ENCODE assay signal across 16 cellular contexts in the genomic region with DNA sequence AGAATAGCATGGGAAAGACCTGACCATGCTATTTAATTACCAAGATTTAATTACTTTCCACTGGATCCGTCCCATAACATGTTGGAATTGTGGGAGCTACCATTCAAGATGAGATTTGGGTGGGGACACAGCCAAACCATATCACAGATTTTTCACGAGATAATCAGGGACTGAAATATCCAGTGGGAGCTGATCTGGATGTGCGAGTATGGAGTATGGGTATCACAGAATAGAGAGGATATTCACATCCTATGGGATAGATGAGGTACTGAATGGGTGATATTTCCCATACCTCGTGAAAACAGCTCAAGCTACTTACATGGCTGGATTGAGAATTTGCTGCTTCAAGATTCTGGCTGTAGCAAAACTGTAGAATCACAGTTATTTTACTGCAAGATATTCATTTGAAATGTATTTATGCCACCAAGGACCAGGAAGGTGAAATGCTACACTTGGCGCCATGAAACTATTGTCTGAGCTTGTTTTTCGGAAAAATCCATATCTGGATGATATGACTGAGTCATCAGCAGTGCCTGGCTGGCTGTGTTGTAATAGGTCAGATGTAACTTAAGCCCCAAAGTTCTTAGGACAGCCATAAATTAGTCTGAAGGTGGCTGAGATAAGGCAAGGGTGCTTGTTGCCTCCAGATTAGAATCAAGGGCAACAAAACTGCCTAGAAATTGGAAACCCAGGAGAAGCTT. TPM values are rescaled to one million over a fixed set of nuclear protein-coding genes. Genes with fewer than 3 reads are reported as not detected.
DNase-seq lines count a peak whose midpoint lies in the region; ATAC-seq, FAIRE-seq and TF ChIP-seq lines count a peak whose summit lies in the region.
"Had no signal": no experiment of that assay in that cellular context is flagged by ENCODE, and none has a peak within 500 bp of the region (broad histone marks: within the 10 kb centered on the region; RNA-seq: fewer than 3 reads in every experiment).

No MANE protein-coding gene starts in this region.

- H3K27ac Mint-ChIP-seq in activated naive CD4-positive, alpha-beta T cell treated with anti-CD3 and anti-CD28 coated beads for 36 hours, result peak overlapping the region; percentile 46
- H3K27ac Mint-ChIP-seq in activated naive CD4-positive, alpha-beta T cell treated with anti-CD3 and anti-CD28 coated beads, Interleukin-2, amount 10 ng/mL, durations not matched to agents 7 days and 5 days, result no peak overlapping the region
- H3K27ac Mint-ChIP-seq: HFFc6 had no signal

- intact Hi-C loops in activated naive CD4-positive, alpha-beta T cell treated with anti-CD3 and anti-CD28 coated beads for 36 hours (cut with micrococcal nuclease), result no loop called here
- intact Hi-C loops in endothelial cell of umbilical vein (cut with micrococcal nuclease), result no loop called here
- intact Hi-C loops in psoas muscle (cut with DNase I), result no loop called here

- no peak overlapping the region for H3K4me3 Mint-ChIP-seq in activated naive CD4-positive, alpha-beta T cell treated with anti-CD3 and anti-CD28 coated beads for 36 hours
- no peak overlapping the region for H3K4me3 Mint-ChIP-seq in activated naive CD4-positive, alpha-beta T cell treated with anti-CD3 and anti-CD28 coated beads, Interleukin-2, amount 10 ng/mL, durations not matched to agents 7 days and 5 days
- H3K4me3 Mint-ChIP-seq: HFFc6 had no signal

- H3K4me1 ChIP-seq in endothelial cell of umbilical vein (ENCODE audit: control insufficient read depth, extremely low read depth, insufficient read depth, low read length) (peaks cover 8% of the 10 kb centered on the region), psoas muscle (peaks cover 10% of the 10 kb centered on the region), Karpas-422 (ENCODE audit: low read length) (no peaks in the 10 kb centered on the region)

- no peaks in the 10 kb centered on the region for H3K9me1 ChIP-seq in endothelial cell of umbilical vein (replicated peaks; ENCODE audit: control insufficient read depth, extremely low read depth, insufficient read depth, low read length)

- peaks cover 45% of the 10 kb centered on the region for H3K4me1 Mint-ChIP-seq in activated naive CD4-positive, alpha-beta T cell treated with anti-CD3 and anti-CD28 coated beads for 36 hours (ENCODE audit: low read depth)
- no peaks in the 10 kb centered on the region for H3K4me1 Mint-ChIP-seq in activated naive CD4-positive, alpha-beta T cell treated with anti-CD3 and anti-CD28 coated beads, Interleukin-2, amount 10 ng/mL, durations not matched to agents 7 days and 5 days

- CTCF ChIA-PET in activated naive CD4-positive, alpha-beta T cell treated with anti-CD3 and anti-CD28 coated beads for 36 hours (lab: Charles Lee), result interaction anchor here (0.7 to 2.6 kb wide), 10 partner anchors 12 to 223 kb away, joined by 3 to 21 read pairs (median 3); no protein-coding TSS in a partner anchor
- CTCF ChIA-PET in activated naive CD4-positive, alpha-beta T cell treated with anti-CD3 and anti-CD28 coated beads, Interleukin-2, amount 10 ng/mL, durations not matched to agents 7 days and 5 days (lab: Charles Lee), result interaction anchor here (1.2 to 2.5 kb wide), 2 partner anchors 20 to 24 kb away, joined by 3 to 16 read pairs; no protein-coding TSS in a partner anchor
- CTCF ChIA-PET in endothelial cell of umbilical vein (lab: Charles Lee), result interaction anchor here (0.6 to 3.8 kb wide), 13 partner anchors 8 to 366 kb away, joined by 3 to 40 read pairs (median 4); no protein-coding TSS in a partner anchor

- H3K36me3 ChIP-seq in endothelial cell of umbilical vein (ENCODE audit: control insufficient read depth in 2 of 2, extremely low read depth in 1 of 2, insufficient read depth in 2 of 2, low read length in 2 of 2) (peaks cover 0 to 2% of the 10 kb centered on the region in 2 experiments), psoas muscle (ENCODE audit: insufficient read depth in 1 of 2, low read depth in 1 of 2) (peaks cover 0 to 16% of the 10 kb centered on the region in 2 donors), Karpas-422 (ENCODE audit: insufficient read depth, low read length) (peaks cover 44% of the 10 kb centered on the region; the same call in 1 of the 2 replicates)

- H4K20me1 ChIP-seq in endothelial cell of umbilical vein (replicated peaks; ENCODE audit: control insufficient read depth, extremely low read depth, insufficient read depth, low read length) (no peaks in the 10 kb centered on the region), Karpas-422 (ENCODE audit: insufficient read depth, low read depth, low read length) (no peaks in the 10 kb centered on the region)

- H3K9me2 ChIP-seq in Karpas-422 (replicated peaks; ENCODE audit: insufficient read depth, low read length), result no peaks in the 10 kb centered on the region

- ATAC-seq in psoas muscle (peak; percentile 63 to 94 (median 76)), HG03196 (IDR thresholded peaks at IDR 0.05; ENCODE audit: unreplicated experiment) (no peak)
- ATAC-seq: left lobe of liver had no signal

- H3K9me3 Mint-ChIP-seq in activated naive CD4-positive, alpha-beta T cell treated with anti-CD3 and anti-CD28 coated beads for 36 hours, result no peaks in the 10 kb centered on the region
- no peaks in the 10 kb centered on the region for H3K9me3 Mint-ChIP-seq in activated naive CD4-positive, alpha-beta T cell treated with anti-CD3 and anti-CD28 coated beads, Interleukin-2, amount 10 ng/mL, durations not matched to agents 7 days and 5 days

- H3K27me3 Mint-ChIP-seq in activated naive CD4-positive, alpha-beta T cell treated with anti-CD3 and anti-CD28 coated beads for 36 hours (ENCODE audit: low read depth), result no peaks in the 10 kb centered on the region
- no peaks in the 10 kb centered on the region for H3K27me3 Mint-ChIP-seq in activated naive CD4-positive, alpha-beta T cell treated with anti-CD3 and anti-CD28 coated beads, Interleukin-2, amount 10 ng/mL, durations not matched to agents 7 days and 5 days

- no peaks in the 10 kb centered on the region for H3K79me2 ChIP-seq in endothelial cell of umbilical vein (ENCODE audit: control insufficient read depth, insufficient read depth, low read length)
- peaks cover 63% of the 10 kb centered on the region for H3K79me2 ChIP-seq in Karpas-422 (ENCODE audit: low read length)

- no peak overlapping the region for H3K9ac ChIP-seq in endothelial cell of umbilical vein (replicated peaks; ENCODE audit: extremely low read depth, insufficient read depth, low read length)
- H3K9ac ChIP-seq in Karpas-422 (ENCODE audit: low read length), result no peak overlapping the region

- H3K27ac ChIP-seq in endothelial cell of umbilical vein (ENCODE audit: insufficient read depth, low read depth, low read length), result peak overlapping the region; percentile 15
- no peak overlapping the region for H3K27ac ChIP-seq in psoas muscle
- H3K27ac ChIP-seq in Karpas-422 (ENCODE audit: low read length), result no peak overlapping the region
- H3K27ac ChIP-seq: coronary artery, neutrophil had no signal

- POLR2A ChIA-PET in endothelial cell of umbilical vein (lab: Charles Lee), result interaction anchor here (0.5 kb wide), 1 partner anchor 9 kb away, joined by 5 read pairs; no protein-coding TSS in a partner anchor

- H3K9me3 ChIP-seq in endothelial cell of umbilical vein (replicated peaks; ENCODE audit: control insufficient read depth, insufficient read depth, low read length) (no peaks in the 10 kb centered on the region), psoas muscle (no peaks in the 10 kb centered on the region), Karpas-422 (ENCODE audit: low read length) (no peaks in the 10 kb centered on the region)
- H3K9me3 ChIP-seq: neutrophil had no signal

- H2AFZ ChIP-seq in endothelial cell of umbilical vein (ENCODE audit: low read depth, low read length) (peak overlapping the region; percentile 4), Karpas-422 (ENCODE audit: low read length) (no peak overlapping the region)

- FAIRE-seq in endothelial cell of umbilical vein (lab: Jason Lieb, UNC), result peak; percentile 83

- no peak for DNase-seq in activated naive CD4-positive, alpha-beta T cell treated with anti-CD3 and anti-CD28 coated beads for 36 hours
- DNase-seq in activated naive CD4-positive, alpha-beta T cell treated with anti-CD3 and anti-CD28 coated beads, Interleukin-2, amount 10 ng/mL, durations not matched to agents 7 days and 5 days, result no peak
- DNase-seq in NB4 (ENCODE audit: low read depth) (peak; percentile 20), endothelial cell of umbilical vein (ENCODE audit: low read depth, low spot score) (peak; percentile 94), psoas muscle (no peak), Karpas-422 (no peak), cerebellum (ENCODE audit: low spot score) (no peak)
- DNase-seq: activated gamma-delta T cell; DMS79; HFFc6; NCI-H1694; stimulated activated CD4-positive, alpha-beta T cell treated with anti-CD3 and anti-CD28 coated beads, Interleukin-12 subunit alpha, Interleukin-12 subunit beta, amount 100 ng/mL, for 4 hours had no signal

- H3K4me2 ChIP-seq in endothelial cell of umbilical vein (ENCODE audit: insufficient read depth, low read length) (peak overlapping the region; percentile 6), Karpas-422 (ENCODE audit: low read depth, low read length, poor library complexity, severe bottlenecking) (no peak overlapping the region)

- H3K27me3 ChIP-seq in endothelial cell of umbilical vein (ENCODE audit: control insufficient read depth in 2 of 2, insufficient read depth in 2 of 2, low read length in 2 of 2) (no peaks in the 10 kb centered on the region), psoas muscle (ENCODE audit: insufficient read depth in 3 of 3, low read length in 2 of 3) (no peaks in the 10 kb centered on the region), Karpas-422 (ENCODE audit: low read length) (no peaks in the 10 kb centered on the region)
- H3K27me3 ChIP-seq: neutrophil had no signal

- TF ChIP-seq CTCF in NB4 (IDR thresholded peaks at IDR 0.05; ENCODE audit: low read depth, low read length), result no peak
- no peak for TF ChIP-seq CTCF in endothelial cell of umbilical vein (IDR thresholded peaks at IDR 0.05; ENCODE audit: extremely low read depth in 1 of 2, insufficient read depth in 1 of 2, low read depth in 1 of 2, low read length in 2 of 2)
- no peak for TF ChIP-seq CTCF in psoas muscle (IDR thresholded peaks at IDR 0.05)

- TF ChIP-seq POLR2A in NB4 (IDR thresholded peaks at IDR 0.05; ENCODE audit: extremely low read depth, insufficient read length) (no peak), endothelial cell of umbilical vein (IDR thresholded peaks at IDR 0.05; ENCODE audit: low read depth, low read length) (no peak)

- 70 to 92% (median 79%) methylated on average over 6 of the region's 6 CpGs for WGBS in psoas muscle, 3 donors

- H3K4me3 ChIP-seq in NB4 (ENCODE audit: low read depth, low read length), result no peak overlapping the region
- no peak overlapping the region for H3K4me3 ChIP-seq in endothelial cell of umbilical vein (replicated peaks in 1 of 3; ENCODE audit: insufficient read depth in 1 of 3, low read depth in 1 of 3, low read length in 3 of 3)
- H3K4me3 ChIP-seq in psoas muscle, result no peak overlapping the region
- H3K4me3 ChIP-seq in Karpas-422 (ENCODE audit: low read length), result no peak overlapping the region
- H3K4me3 ChIP-seq: coronary artery had no signal

- BruUV-seq in endothelial cell of umbilical vein (replicated peaks; lab: Mats Ljungman, UMichigan), result no TSS peak

- H3K36me3 Mint-ChIP-seq in activated naive CD4-positive, alpha-beta T cell treated with anti-CD3 and anti-CD28 coated beads for 36 hours (ENCODE audit: low read depth), result peaks cover 26% of the 10 kb centered on the region
- H3K36me3 Mint-ChIP-seq in activated naive CD4-positive, alpha-beta T cell treated with anti-CD3 and anti-CD28 coated beads, Interleukin-2, amount 10 ng/mL, durations not matched to agents 7 days and 5 days, result peaks cover 40% of the 10 kb centered on the region

- dilution Hi-C loops in endothelial cell of umbilical vein (cut with MboI; ENCODE audit: extremely low pct_ligation_motif_present, low sequenced_read_pairs), result no loop called here

RNA-seq across cellular contexts. Expression of a gene that starts 29.8 kb away (rescaled TPM):
- under 1 TPM; 0.40 to 0.48 TPM for total RNA-seq in activated naive CD4-positive, alpha-beta T cell treated with anti-CD3 and anti-CD28 coated beads for 36 hours
- total RNA-seq in endothelial cell of umbilical vein (0.23 and 0.29 TPM in 2 replicates), psoas muscle (not detected), cerebellum (1.2 TPM)
- polyA plus RNA-seq in endothelial cell of umbilical vein (0.14 and 0.29 TPM in 2 replicates), psoas muscle (under 1 TPM in 1 of 3 donors, not detected in 2; under 0.01 TPM)
- polyA plus RNA-seq in endothelial cell of umbilical vein (2011; cell fraction: cytosol; rRNA removed), result 0.13 and 0.18 TPM in 2 replicates
- polyA plus RNA-seq in endothelial cell of umbilical vein (2011; cell fraction: nucleus; rRNA removed), result 0.06 and 0.08 TPM in 2 replicates
- polyA plus RNA-seq in endothelial cell of umbilical vein (2012), result 0.24 and 0.29 TPM in 2 replicates
- polyA minus RNA-seq in endothelial cell of umbilical vein, result 0.49 and 0.63 TPM in 2 replicates
- polyA minus RNA-seq in endothelial cell of umbilical vein (2011; cell fraction: cytosol; rRNA and poly(A)+ RNA removed), result not detected
- 0.24 TPM in 1 of 2 replicates, not detected in the other for polyA minus RNA-seq in endothelial cell of umbilical vein (2011; cell fraction: nucleus; rRNA and poly(A)+ RNA removed)
- total RNA-seq in Karpas-422 (2014; rRNA removed; shearing (Covaris generic); ENCODE audit: low replicate concordance), result not detected in 2 replicates
- total RNA-seq: left lobe of liver had no signal

RNA-seq across cellular contexts. Expression of a gene that starts 43.9 kb away (rescaled TPM):
- not detected for total RNA-seq in activated naive CD4-positive, alpha-beta T cell treated with anti-CD3 and anti-CD28 coated beads for 36 hours
- total RNA-seq in endothelial cell of umbilical vein (not detected in 2 replicates), psoas muscle (not detected), cerebellum (not detected)
- polyA plus RNA-seq in endothelial cell of umbilical vein (not detected in 2 replicates), psoas muscle (not detected)
- polyA plus RNA-seq in endothelial cell of umbilical vein (2011; cell fraction: cytosol; rRNA removed), result not detected in 2 replicates
- not detected in 2 replicates for polyA plus RNA-seq in endothelial cell of umbilical vein (2011; cell fraction: nucleus; rRNA removed)
- not detected in 2 replicates for polyA plus RNA-seq in endothelial cell of umbilical vein (2012)
- not detected in 2 replicates for polyA minus RNA-seq in endothelial cell of umbilical vein
- polyA minus RNA-seq in endothelial cell of umbilical vein (2011; cell fraction: cytosol; rRNA and poly(A)+ RNA removed), result not detected
- not detected in 2 replicates for polyA minus RNA-seq in endothelial cell of umbilical vein (2011; cell fraction: nucleus; rRNA and poly(A)+ RNA removed)
- total RNA-seq in Karpas-422 (2014; rRNA removed; shearing (Covaris generic); ENCODE audit: low replicate concordance), result not detected in 2 replicates
- total RNA-seq: HFFc6, left lobe of liver had no signal

RNA-seq across cellular contexts. Expression of a gene that starts 53.2 kb away (rescaled TPM):
- not detected for total RNA-seq in activated naive CD4-positive, alpha-beta T cell treated with anti-CD3 and anti-CD28 coated beads for 36 hours
- total RNA-seq in endothelial cell of umbilical vein, result not detected in 2 replicates
- polyA plus RNA-seq in endothelial cell of umbilical vein, result not detected in 2 replicates
- polyA plus RNA-seq in endothelial cell of umbilical vein (2011; cell fraction: cytosol; rRNA removed), result not detected in 2 replicates
- polyA plus RNA-seq in endothelial cell of umbilical vein (2011; cell fraction: nucleus; rRNA removed), result not detected in 2 replicates
- polyA plus RNA-seq in endothelial cell of umbilical vein (2012), result not detected in 2 replicates
- polyA minus RNA-seq in endothelial cell of umbilical vein, result not detected in 2 replicates
- polyA minus RNA-seq in endothelial cell of umbilical vein (2011; cell fraction: cytosol; rRNA and poly(A)+ RNA removed), result not detected
- polyA minus RNA-seq in endothelial cell of umbilical vein (2011; cell fraction: nucleus; rRNA and poly(A)+ RNA removed), result not detected in 2 replicates
- not detected for total RNA-seq in psoas muscle
- not detected for polyA plus RNA-seq in psoas muscle
- not detected in 2 replicates for total RNA-seq in Karpas-422 (2014; rRNA removed; shearing (Covaris generic); ENCODE audit: low replicate concordance)
- total RNA-seq in cerebellum, result not detected
- total RNA-seq: HFFc6, left lobe of liver had no signal

Comparison
In these comparisons a context has a peak if more than half of its experiments do, and no peak if none do; other contexts are left out.
1. DNase-seq: peak in NB4 (single experiment) and endothelial cell of umbilical vein (single experiment); none in activated naive CD4-positive, alpha-beta T cell treated with anti-CD3 and anti-CD28 coated beads for 36 hours (single experiment), activated naive CD4-positive, alpha-beta T cell treated with anti-CD3 and anti-CD28 coated beads, Interleukin-2, amount 10 ng/mL, durations not matched to agents 7 days and 5 days (single experiment), psoas muscle (0 of 2), Karpas-422 (single experiment) and cerebellum (single experiment).